Comparison of ENCODE assay signal across 25 cellular contexts in genomic region chr13:52147225-52147624, GRCh38. TPM values are rescaled to one million over a fixed set of nuclear protein-coding genes. Genes with fewer than 3 reads are reported as not detected.
DNase-seq lines count a peak whose midpoint lies in the region; ATAC-seq, FAIRE-seq and TF ChIP-seq lines count a peak whose summit lies in the region.
"Had no signal": no experiment of that assay in that cellular context is flagged by ENCODE, and none has a peak within 500 bp of the region (broad histone marks: within the 10 kb centered on the region; RNA-seq: fewer than 3 reads in every experiment).

No MANE protein-coding gene starts in this region.

- H3K4me1 ChIP-seq in A549 (no peaks in the 10 kb centered on the region), HEK293 (ENCODE audit: control insufficient read depth, insufficient read depth, low read length) (no peaks in the 10 kb centered on the region), H1 (replicated peaks in 1 of 4; ENCODE audit: control insufficient read depth in 3 of 4, insufficient read depth in 4 of 4, low read length in 3 of 4) (no peaks in the 10 kb centered on the region)
- H3K4me1 ChIP-seq: BE2C, BLaER1 had no signal

- intact Hi-C loops in activated T-helper 2 cell treated with anti-CD3 and anti-CD28 coated beads, Interferon-gamma antibody, Interleukin-2, Interleukin-4, amounts not matched to agents 10 μg/mL and 5 μg/mL and 100 μg/mL, durations not matched to agents 14 hours and 24 hours and 36 hours (cut with micrococcal nuclease), result no loop called here

- H3K9me3 Mint-ChIP-seq in activated T-helper 2 cell treated with anti-CD3 and anti-CD28 coated beads, Interferon-gamma antibody, Interleukin-2, Interleukin-4, amounts not matched to agents 10 μg/mL and 5 μg/mL and 100 μg/mL, durations not matched to agents 14 hours and 24 hours and 36 hours, result peaks cover 5% of the 10 kb centered on the region
- H3K9me3 Mint-ChIP-seq: CD8-positive, alpha-beta memory T cell had no signal

- H2BK120ac ChIP-seq in H1 (replicated peaks; ENCODE audit: low read depth, low read length), result no peak overlapping the region

- H3K27ac Mint-ChIP-seq in activated T-helper 2 cell treated with anti-CD3 and anti-CD28 coated beads, Interferon-gamma antibody, Interleukin-2, Interleukin-4, amounts not matched to agents 10 μg/mL and 5 μg/mL and 100 μg/mL, durations not matched to agents 14 hours and 24 hours and 36 hours, result no peak overlapping the region
- H3K27ac Mint-ChIP-seq: CD14-positive monocyte; CD4-positive, alpha-beta memory T cell; CD4-positive, CD25-positive, alpha-beta regulatory T cell; CD8-positive, alpha-beta memory T cell had no signal

- no peak overlapping the region for H2AK5ac ChIP-seq in H1 (ENCODE audit: low read depth, low read length)

- TF ChIP-seq POLR2A in A549 (IDR thresholded peaks at IDR 0.05; ENCODE audit: low read length), result no peak
- no peak for TF ChIP-seq POLR2A in H1 (IDR thresholded peaks at IDR 0.05; ENCODE audit: control extremely low read depth in 1 of 2, low read depth in 2 of 2, low read length in 2 of 2)

- H3K56ac ChIP-seq in H1 (replicated peaks; ENCODE audit: insufficient read length, low read depth, low read length), result no peak overlapping the region

- no peak overlapping the region for H4K91ac ChIP-seq in H1 (replicated peaks; ENCODE audit: insufficient read length, low read length)

- H4K5ac ChIP-seq in H1 (ENCODE audit: insufficient read length, low read depth, low read length), result no peak overlapping the region

- no peaks in the 10 kb centered on the region for H3K27me3 Mint-ChIP-seq in activated T-helper 2 cell treated with anti-CD3 and anti-CD28 coated beads, Interferon-gamma antibody, Interleukin-2, Interleukin-4, amounts not matched to agents 10 μg/mL and 5 μg/mL and 100 μg/mL, durations not matched to agents 14 hours and 24 hours and 36 hours (ENCODE audit: low read depth)
- H3K27me3 Mint-ChIP-seq: CD4-positive, alpha-beta memory T cell; CD4-positive, CD25-positive, alpha-beta regulatory T cell; CD8-positive, alpha-beta memory T cell had no signal

- no peaks in the 10 kb centered on the region for H4K20me1 ChIP-seq in H1 (replicated peaks in 1 of 2; ENCODE audit: control insufficient read depth in 1 of 2, insufficient read depth in 2 of 2, low read length in 2 of 2)
- H4K20me1 ChIP-seq: BLaER1 had no signal

- H3K4me2 ChIP-seq in A549, result no peak overlapping the region
- H3K4me2 ChIP-seq in H1 (ENCODE audit: insufficient read depth in 1 of 2, low read depth in 2 of 2, low read length in 2 of 2), result no peak overlapping the region
- H3K4me2 ChIP-seq: BLaER1 had no signal

- TF ChIP-seq RAD21 in A549 (conservative IDR thresholded peaks at IDR 0.05 in 1 of 2, IDR thresholded peaks at IDR 0.05 in 1 of 2) (no peak), H1 (IDR thresholded peaks at IDR 0.05 in 1 of 2, conservative IDR thresholded peaks at IDR 0.05 in 1 of 2; ENCODE audit: low read depth in 2 of 2, low read length in 2 of 2) (no peak)

- WGBS in A549 (ENCODE audit: missing lambda C conversion rate), result 5% methylated on average over 1 of the region's 1 CpG
- 87% methylated on average over 1 of the region's 1 CpG; no CpG with 5 or more reads in 1 of the 2 experiments for WGBS in H1 (ENCODE audit: extremely low coverage in 1 of 2, insufficient coverage in 1 of 2, insufficient read length in 1 of 2, insufficient replicate concordance in 2 of 2, low coverage in 1 of 2, low lambda C conversion rate in 2 of 2, missing lambda C conversion rate in 1 of 2), 2 experiments

- CTCF ChIA-PET in A549 (lab: Yijun Ruan, JAX), result interaction anchor here (0.7 kb wide), 1 partner anchor 20 kb away, joined by 5 read pairs; no protein-coding TSS in a partner anchor
- CTCF ChIA-PET in HEK293 (lab: Yijun Ruan, JAX), result interaction anchor here (1.3 kb wide), 1 partner anchor 18 kb away, joined by 4 read pairs; no protein-coding TSS in a partner anchor
- CTCF ChIA-PET in H1 (lab: Charles Lee; ENCODE audit: partially characterized antibody), result interaction anchor here (0.8 to 1.3 kb wide), 3 partner anchors 15 to 304 kb away, joined by 3 to 7 read pairs (median 3); partner anchors contain the start of gene VPS36

- H3K18ac ChIP-seq in H1 (ENCODE audit: extremely low read depth, low read length), result no peak overlapping the region

- H3K27ac ChIP-seq in A549 (no peak overlapping the region), HEK293 (ENCODE audit: extremely low read depth, low read depth, low read length) (no peak overlapping the region), H1 (ENCODE audit: low read depth, low read length) (no peak overlapping the region)
- H3K27ac ChIP-seq: 22Rv1, BLaER1 had no signal

- no peak overlapping the region for H2AFZ ChIP-seq in H1 (ENCODE audit: low read length)

- TF ChIP-seq CTCF in A549 (IDR thresholded peaks at IDR 0.05) (no peak), HEK293 (tag by site-specific recombination; IDR thresholded peaks at IDR 0.05) (no peak), H1 (IDR thresholded peaks at IDR 0.05; ENCODE audit: control extremely low read depth in 1 of 3, insufficient read depth in 1 of 3, low read depth in 1 of 3, low read length in 3 of 3) (no peak)

- H3K4me3 ChIP-seq in A549 (no peak overlapping the region), HEK293 (ENCODE audit: low read depth, low read length) (no peak overlapping the region), H1 (ENCODE audit: extremely low read depth in 1 of 4, insufficient read depth in 2 of 4, low read depth in 3 of 4, low read length in 4 of 4) (no peak overlapping the region)
- H3K4me3 ChIP-seq: BLaER1 had no signal

- no peaks in the 10 kb centered on the region for H3K79me1 ChIP-seq in H1 (ENCODE audit: low read depth, low read length)

- no peak overlapping the region for H4K8ac ChIP-seq in H1 (ENCODE audit: extremely low read depth, insufficient read depth, low read length)

- no peak overlapping the region for H2BK5ac ChIP-seq in H1 (ENCODE audit: low read depth, low read length)

- FAIRE-seq in A549 (lab: Jason Lieb, UNC), result no peak
- no peak for FAIRE-seq in H1 (lab: Jason Lieb, UNC)
- FAIRE-seq: G401.6, GM12892, GM18507 had no signal

- no peaks in the 10 kb centered on the region for H3K9me3 ChIP-seq in A549
- no peaks in the 10 kb centered on the region for H3K9me3 ChIP-seq in HEK293 (ENCODE audit: control insufficient read depth, insufficient read depth, low read depth, low read length)
- no peaks in the 10 kb centered on the region for H3K9me3 ChIP-seq in H1 (ENCODE audit: insufficient read depth in 2 of 2, low read depth in 1 of 2, low read length in 1 of 2)
- H3K9me3 ChIP-seq: BE2C, BLaER1 had no signal

- DNase-seq in A549 (ENCODE audit: low read depth in 1 of 2, low spot score in 1 of 2) (no peak), H1 (ENCODE audit: low read depth in 1 of 2, low spot score in 2 of 2) (no peak), mucosa of gallbladder (ENCODE audit: low spot score) (no peak)
- no peak for DNase-seq in activated T-helper 2 cell treated with anti-CD3 and anti-CD28 coated beads, Interferon-gamma antibody, Interleukin-2, Interleukin-4, amounts not matched to agents 10 μg/mL and 5 μg/mL and 100 μg/mL, durations not matched to agents 14 hours and 24 hours and 36 hours (ENCODE audit: low spot score)
- DNase-seq: ACHN; BE2C; C1 segment of cervical spinal cord; CD4-positive, alpha-beta memory T cell; CD4-positive, CD25-positive, alpha-beta regulatory T cell; CD8-positive, alpha-beta memory T cell; COR-L47; DMS 273 treated with DMSO at 0.1 percent for 48 hours; DMS153; DMS53; DMS79 treated with DMSO at 0.1 percent for 48 hours; GF-D8 had no signal

- H3K36me3 Mint-ChIP-seq in activated T-helper 2 cell treated with anti-CD3 and anti-CD28 coated beads, Interferon-gamma antibody, Interleukin-2, Interleukin-4, amounts not matched to agents 10 μg/mL and 5 μg/mL and 100 μg/mL, durations not matched to agents 14 hours and 24 hours and 36 hours (ENCODE audit: low read depth), result peaks cover 5% of the 10 kb centered on the region

- TF ChIP-seq EP300 in A549 (IDR thresholded peaks at IDR 0.05) (no peak), H1 (IDR thresholded peaks at IDR 0.05; ENCODE audit: borderline replicate concordance in 1 of 2, low read depth in 2 of 2, low read length in 2 of 2) (no peak)

- POLR2A ChIA-PET in A549 (lab: Yijun Ruan, JAX), result no interaction called here
- POLR2A ChIA-PET in HEK293 (lab: Yijun Ruan, JAX), result no interaction called here
- POLR2A ChIA-PET in H1 (lab: Charles Lee; ENCODE audit: partially characterized antibody), result no interaction called here

- no peak overlapping the region for H2BK12ac ChIP-seq in H1 (ENCODE audit: low read depth, low read length)

- no peak for ATAC-seq in A549

- H3K36me3 ChIP-seq in HEK293 (ENCODE audit: control insufficient read depth in 2 of 2, insufficient read depth in 1 of 2, low read length in 2 of 2) (peaks cover 0 to 16% of the 10 kb centered on the region in 2 experiments), H1 (ENCODE audit: control insufficient read depth in 2 of 4, insufficient read depth in 4 of 4, low read length in 3 of 4) (peaks cover 0 to 11% (median 1%) of the 10 kb centered on the region in 4 experiments; a peak in 2 of 8 replicates)
- H3K36me3 ChIP-seq: BE2C, BLaER1 had no signal

- no peaks in the 10 kb centered on the region for H3K23me2 ChIP-seq in H1 (ENCODE audit: low read depth, low read length)

- H3K4ac ChIP-seq in H1 (replicated peaks; ENCODE audit: insufficient read length, low read depth, low read length), result no peak overlapping the region

- no peak overlapping the region for H2BK20ac ChIP-seq in H1 (ENCODE audit: low read length)

- no peak overlapping the region for H3K4me3 Mint-ChIP-seq in activated T-helper 2 cell treated with anti-CD3 and anti-CD28 coated beads, Interferon-gamma antibody, Interleukin-2, Interleukin-4, amounts not matched to agents 10 μg/mL and 5 μg/mL and 100 μg/mL, durations not matched to agents 14 hours and 24 hours and 36 hours (ENCODE audit: low read depth)
- H3K4me3 Mint-ChIP-seq: CD14-positive monocyte; CD4-positive, alpha-beta memory T cell; CD4-positive, CD25-positive, alpha-beta regulatory T cell; CD8-positive, alpha-beta memory T cell had no signal

- H3K23ac ChIP-seq in H1 (ENCODE audit: insufficient read length), result no peak overlapping the region

- H3K4me1 Mint-ChIP-seq in activated T-helper 2 cell treated with anti-CD3 and anti-CD28 coated beads, Interferon-gamma antibody, Interleukin-2, Interleukin-4, amounts not matched to agents 10 μg/mL and 5 μg/mL and 100 μg/mL, durations not matched to agents 14 hours and 24 hours and 36 hours (ENCODE audit: low read depth), result no peaks in the 10 kb centered on the region
- H3K4me1 Mint-ChIP-seq: CD14-positive monocyte; CD4-positive, alpha-beta memory T cell; CD4-positive, CD25-positive, alpha-beta regulatory T cell; CD8-positive, alpha-beta memory T cell had no signal

- H3K9ac ChIP-seq in H1 (replicated peaks in 1 of 4; ENCODE audit: extremely low read depth in 1 of 4, low read depth in 3 of 4, low read length in 3 of 4), result no peak overlapping the region
- H3K9ac ChIP-seq: BLaER1 had no signal

- H3K27me3 ChIP-seq in H1 (replicated peaks in 1 of 4; ENCODE audit: control insufficient read depth in 3 of 4, extremely low read depth in 1 of 4, insufficient read depth in 3 of 4, low read length in 3 of 4), result no peaks in the 10 kb centered on the region
- H3K27me3 ChIP-seq: BE2C, BLaER1 had no signal

- H3K79me2 ChIP-seq in H1 (ENCODE audit: control insufficient read depth in 1 of 2, insufficient read depth in 2 of 2, low read length in 2 of 2), result no peaks in the 10 kb centered on the region

- H3K14ac ChIP-seq in H1 (ENCODE audit: insufficient read length), result no peak overlapping the region

- no peak overlapping the region for H2BK15ac ChIP-seq in H1 (ENCODE audit: low read length)

RNA-seq across cellular contexts. Expression of gene NEK3, which starts 12.2 kb away (rescaled TPM):
- polyA plus RNA-seq in A549 (2011; rRNA removed), result 16.9 and 19.3 TPM in 2 replicates
- polyA plus RNA-seq in A549 (2012; cell fraction: cytosol; rRNA removed), result 4.3 and 5.9 TPM in 2 replicates
- 3.1 and 8.9 TPM in 2 replicates for polyA plus RNA-seq in A549 (2012; cell fraction: nucleus; rRNA removed)
- 6.5 to 9.3 TPM (median 6.6 TPM) in 3 replicates for polyA plus RNA-seq in A549 (2017; fragmentation: RNase III; extraction: RNeasy Plus Mini Kit Qiagen cat#74134 plus additional on column Dnase treatment)
- polyA minus RNA-seq in A549 (2011; rRNA and poly(A)+ RNA removed), result 5.3 and 6.8 TPM in 2 replicates
- total RNA-seq in H1 (2021; fragmentation: NEBNext Ultra II Directional; extraction: Animal tissue kit (Norgen Biotek cat#: 25700)), result 24.5 and 26.0 TPM in 2 replicates
- 9.0 and 11.4 TPM in 2 replicates for polyA plus RNA-seq in H1 (2011; rRNA removed)
- 20.5 TPM for polyA plus RNA-seq in H1 (2011; cell fraction: cytosol; rRNA removed)
- 5.7 TPM for polyA plus RNA-seq in H1 (2011; cell fraction: nucleus; rRNA removed)
- polyA plus RNA-seq in H1 (2012, experiment 1 of 2), result 12.2 to 16.2 TPM (median 12.7 TPM) in 4 replicates
- polyA plus RNA-seq in H1 (2012, experiment 2 of 2), result 1.3 TPM
- polyA plus RNA-seq in H1 (2013, experiment 1 of 2), result 44.5 TPM
- polyA plus RNA-seq in H1 (2013, experiment 2 of 2), result 41.8 TPM
- 5.6 and 5.9 TPM in 2 replicates for polyA minus RNA-seq in H1 (2011; rRNA and poly(A)+ RNA removed)
- polyA minus RNA-seq in H1 (2011; cell fraction: cytosol; rRNA and poly(A)+ RNA removed), result 10.2 TPM
- polyA minus RNA-seq in H1 (2011; cell fraction: nucleus; rRNA and poly(A)+ RNA removed), result 10.4 TPM
- total RNA-seq in mucosa of gallbladder, result 8.4 TPM
- total RNA-seq in activated T-helper 2 cell treated with anti-CD3 and anti-CD28 coated beads, Interferon-gamma antibody, Interleukin-2, Interleukin-4, amounts not matched to agents 10 μg/mL and 5 μg/mL and 100 μg/mL, durations not matched to agents 14 hours and 24 hours and 36 hours, result 9.4 and 10.0 TPM in 2 replicates

RNA-seq across cellular contexts. Expression of gene NEK5, which starts 18.4 kb away (rescaled TPM):
- 0.17 and 0.23 TPM in 2 replicates for polyA plus RNA-seq in A549 (2011; rRNA removed)
- 0.03 and 0.05 TPM in 2 replicates for polyA plus RNA-seq in A549 (2012; cell fraction: cytosol; rRNA removed)
- polyA plus RNA-seq in A549 (2012; cell fraction: nucleus; rRNA removed), result 0.02 and 0.04 TPM in 2 replicates
- polyA plus RNA-seq in A549 (2017; fragmentation: RNase III; extraction: RNeasy Plus Mini Kit Qiagen cat#74134 plus additional on column Dnase treatment), result 0.08 to 0.16 TPM (median 0.09 TPM) in 3 replicates
- 0.12 and 0.15 TPM in 2 replicates for polyA minus RNA-seq in A549 (2011; rRNA and poly(A)+ RNA removed)
- total RNA-seq in H1 (2021; fragmentation: NEBNext Ultra II Directional; extraction: Animal tissue kit (Norgen Biotek cat#: 25700)), result 0.27 and 0.35 TPM in 2 replicates
- polyA plus RNA-seq in H1 (2011; rRNA removed), result 0.12 and 0.17 TPM in 2 replicates
- polyA plus RNA-seq in H1 (2011; cell fraction: cytosol; rRNA removed), result 0.21 TPM
- polyA plus RNA-seq in H1 (2011; cell fraction: nucleus; rRNA removed), result 0.20 TPM
- polyA plus RNA-seq in H1 (2012, experiment 1 of 2), result 0.25 to 0.72 TPM (median 0.36 TPM) in 4 replicates
- not detected for polyA plus RNA-seq in H1 (2012, experiment 2 of 2)
- polyA plus RNA-seq in H1 (2013, experiment 1 of 2), result 0.36 TPM
- 0.39 TPM for polyA plus RNA-seq in H1 (2013, experiment 2 of 2)
- polyA minus RNA-seq in H1 (2011; rRNA and poly(A)+ RNA removed), result 0.10 and 0.13 TPM in 2 replicates
- polyA minus RNA-seq in H1 (2011; cell fraction: cytosol; rRNA and poly(A)+ RNA removed), result not detected
- polyA minus RNA-seq in H1 (2011; cell fraction: nucleus; rRNA and poly(A)+ RNA removed), result 0.50 TPM
- total RNA-seq in mucosa of gallbladder, result 0.29 TPM
- not detected in 2 replicates for total RNA-seq in activated T-helper 2 cell treated with anti-CD3 and anti-CD28 coated beads, Interferon-gamma antibody, Interleukin-2, Interleukin-4, amounts not matched to agents 10 μg/mL and 5 μg/mL and 100 μg/mL, durations not matched to agents 14 hours and 24 hours and 36 hours
- total RNA-seq: A172; A673; CD4-positive, alpha-beta memory T cell; CD4-positive, CD25-positive, alpha-beta regulatory T cell; CD8-positive, alpha-beta memory T cell had no signal
